24 cellular contexts compared by ENCODE assay signal in genomic region chr2:64629875-64630274, GRCh38. TPM values are rescaled to one million over a fixed set of nuclear protein-coding genes. Genes with fewer than 3 reads are reported as not detected.
DNase-seq lines count a peak whose midpoint lies in the region; TF ChIP-seq lines count a peak whose summit lies in the region.
"Had no signal": no experiment of that assay in that cellular context is flagged by ENCODE, and none has a peak within 500 bp of the region (broad histone marks: within the 10 kb centered on the region; RNA-seq: fewer than 3 reads in every experiment).

No MANE protein-coding gene starts in this region.

- no peak for TF ChIP-seq POLR2A in spleen (IDR thresholded peaks at IDR 0.05)

- intact Hi-C loops in spleen (cut with DNase I; ENCODE audit: low total_unique reads): no loop called here

- no peaks in the 10 kb centered on the region for H3K9me3 ChIP-seq in BE2C
- H3K9me3 ChIP-seq in spleen: no peaks in the 10 kb centered on the region
- H3K9me3 ChIP-seq: BLaER1 treated with 17β-estradiol and CSF1 and Interleukin-3, amounts not matched to agents 10 nM and 100 nM; Caco-2 had no signal

- TF ChIP-seq CTCF in BE2C (IDR thresholded peaks at IDR 0.05; ENCODE audit: low read depth, low read length) (no peak), RWPE1 (conservative IDR thresholded peaks at IDR 0.05; ENCODE audit: low read depth) (no peak), coronary artery (IDR thresholded peaks at IDR 0.05) (no peak), spleen (IDR thresholded peaks at IDR 0.05 in 8 of 11, conservative IDR thresholded peaks at IDR 0.05 in 3 of 11) (no peak)

- CTCF ChIA-PET in RWPE1 (lab: Yijun Ruan, JAX): no interaction called here

- H3K4me3 ChIP-seq in BE2C (ENCODE audit: low read depth, low read length) (no peak overlapping the region; the same call in 1 of the 2 replicates), coronary artery (no peak overlapping the region), spleen (no peak overlapping the region)
- H3K4me3 ChIP-seq: BLaER1 treated with 17β-estradiol and CSF1 and Interleukin-3, amounts not matched to agents 10 nM and 100 nM; GM12878; GM23248; PC-9; SK-N-MC had no signal

- peak overlapping the region; percentile 78 for H3K27ac ChIP-seq in RWPE1
- H3K27ac ChIP-seq in coronary artery: no peak overlapping the region
- H3K27ac ChIP-seq in spleen: peak overlapping the region in 5 of 8 donors; percentile 15 to 79 (median 29)
- no peak overlapping the region for H3K27ac ChIP-seq in substantia nigra (ENCODE audit: low read depth, low read length, poor library complexity, severe bottlenecking)
- H3K27ac ChIP-seq: BLaER1 treated with 17β-estradiol and CSF1 and Interleukin-3, amounts not matched to agents 10 nM and 100 nM; GM23248; KMS-11; PC-9; SK-N-MC had no signal

- no peaks in the 10 kb centered on the region for H3K27me3 ChIP-seq in BE2C
- no peaks in the 10 kb centered on the region for H3K27me3 ChIP-seq in spleen (replicated peaks in 1 of 7)
- H3K27me3 ChIP-seq: BLaER1 treated with 17β-estradiol and CSF1 and Interleukin-3, amounts not matched to agents 10 nM and 100 nM had no signal

- peaks cover 8% of the 10 kb centered on the region for H3K4me1 ChIP-seq in BE2C
- peaks cover 4 to 70% (median 46%) of the 10 kb centered on the region in 6 donors for H3K4me1 ChIP-seq in spleen
- H3K4me1 ChIP-seq: Caco-2 had no signal

- DNase-seq in BE2C (peak; percentile 46), RWPE1 (ENCODE audit: low spot score) (no peak), coronary artery (ENCODE audit: low spot score) (peak; percentile 43), spleen (no peak), DMS79 treated with DMSO at 0.1 percent for 48 hours (lab: John Stamatoyannopoulos, UW) (no peak), substantia nigra (lab: John Stamatoyannopoulos, UW) (no peak)
- no peak for DNase-seq in effector CD8-positive, alpha-beta T cell (lab: John Stamatoyannopoulos, UW)
- DNase-seq: Caco-2; CD4-positive, alpha-beta memory T cell; DMS 273 treated with DMSO at 0.1 percent for 48 hours; DND-41; GM23248; H9; NCI-H1105 treated with DMSO at 0.1 percent for 48 hours; NCI-H2029 treated with DMSO at 0.1 percent for 48 hours; NCI-H226; NCI-H510A treated with DMSO at 0.1 percent for 48 hours; NCI-H748 treated with DMSO at 0.1 percent for 48 hours; PC-9; RPMI8226 had no signal

- POLR2A ChIA-PET in RWPE1 (lab: Yijun Ruan, JAX; ENCODE audit: low non-redundant PET): no interaction called here

- no peaks in the 10 kb centered on the region for H3K36me3 ChIP-seq in BE2C
- peaks cover 0 to 49% (median 28%) of the 10 kb centered on the region in 6 donors for H3K36me3 ChIP-seq in spleen

- 84 to 95% (median 91%) methylated on average over 7 of the region's 7 CpGs for WGBS in spleen, 5 donors

RNA-seq across cellular contexts. Expression of gene SERTAD2, which starts 23.8 kb away (rescaled TPM):
- 7.0 TPM for polyA plus RNA-seq in BE2C (2012; ENCODE audit: insufficient read depth, insufficient read length, low read depth)
- total RNA-seq in spleen: 10 to 100 TPM; 31.2 to 61.4 (median 43.3) TPM
- polyA plus RNA-seq in spleen: 10 to 100 TPM; 10.4 to 16.9 (median 13.6) TPM

Comparison
In these comparisons a context has a peak if more than half of its experiments do, and no peak if none do; other contexts are left out.
1. DNase-seq: peak in BE2C (single experiment) and coronary artery (single experiment); none in RWPE1 (single experiment), spleen (single experiment), DMS79 treated with DMSO at 0.1 percent for 48 hours (single experiment), substantia nigra (0 of 49) and effector CD8-positive, alpha-beta T cell (single experiment).
2. H3K27ac ChIP-seq: peak in RWPE1 (single experiment) and spleen (5 of 8); none in coronary artery (0 of 2) and substantia nigra (single experiment).